Comparison of ENCODE assay signal across 2 cellular contexts in genomic region chr11:83910135-83910534, GRCh38.
TF ChIP-seq lines count a peak whose summit lies in the region.

No MANE protein-coding gene starts in this region.

TF ChIP-seq in liver, 16 proteins besides CTCF, POLR2A, EP300 and RAD21 (continued from another document):
- TF ChIP-seq, protein P1, sequence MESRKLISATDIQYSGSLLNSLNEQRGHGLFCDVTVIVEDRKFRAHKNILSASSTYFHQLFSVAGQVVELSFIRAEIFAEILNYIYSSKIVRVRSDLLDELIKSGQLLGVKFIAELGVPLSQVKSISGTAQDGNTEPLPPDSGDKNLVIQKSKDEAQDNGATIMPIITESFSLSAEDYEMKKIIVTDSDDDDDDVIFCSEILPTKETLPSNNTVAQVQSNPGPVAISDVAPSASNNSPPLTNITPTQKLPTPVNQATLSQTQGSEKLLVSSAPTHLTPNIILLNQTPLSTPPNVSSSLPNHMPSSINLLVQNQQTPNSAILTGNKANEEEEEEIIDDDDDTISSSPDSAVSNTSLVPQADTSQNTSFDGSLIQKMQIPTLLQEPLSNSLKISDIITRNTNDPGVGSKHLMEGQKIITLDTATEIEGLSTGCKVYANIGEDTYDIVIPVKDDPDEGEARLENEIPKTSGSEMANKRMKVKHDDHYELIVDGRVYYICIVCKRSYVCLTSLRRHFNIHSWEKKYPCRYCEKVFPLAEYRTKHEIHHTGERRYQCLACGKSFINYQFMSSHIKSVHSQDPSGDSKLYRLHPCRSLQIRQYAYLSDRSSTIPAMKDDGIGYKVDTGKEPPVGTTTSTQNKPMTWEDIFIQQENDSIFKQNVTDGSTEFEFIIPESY (IDR thresholded peaks at IDR 0.05), result no peak
- peak in 1 of 2 donors; percentile 58 for TF ChIP-seq HNF4A (conservative IDR thresholded peaks at IDR 0.05)
- TF ChIP-seq JUND (IDR thresholded peaks at IDR 0.05), result peak in 1 of 2 donors; percentile 55
- TF ChIP-seq SP1 (IDR thresholded peaks at IDR 0.05), result peak; percentile 40
- TF ChIP-seq RXRA (IDR thresholded peaks at IDR 0.05), result peak; percentile 40 to 56
- no peak for TF ChIP-seq FOXA1 (IDR thresholded peaks at IDR 0.05)
- TF ChIP-seq REST (IDR thresholded peaks at IDR 0.05), result peak; percentile 13
- TF ChIP-seq FOXA2 (IDR thresholded peaks at IDR 0.05), result peak; percentile 21
TF ChIP-seq in liver: peak in this region for 7.

TF ChIP-seq in HepG2, 621 proteins besides CTCF, POLR2A, EP300 and RAD21 (continued from another document):
- TF ChIP-seq BCLAF1 (IDR thresholded peaks at IDR 0.05) (no peak), ZNF143 (CRISPR knock-in tag; IDR thresholded peaks at IDR 0.05) (no peak), ZNF879 (CRISPR knock-in tag; IDR thresholded peaks at IDR 0.05) (no peak), RFXAP (CRISPR knock-in tag; IDR thresholded peaks at IDR 0.05; ENCODE audit: borderline replicate concordance) (no peak)
